In genomic region chr19:18401580-18402112, GRCh38 we compare ENCODE assay signal across 9 cellular contexts. TPM values are rescaled to one million over a fixed set of nuclear protein-coding genes. Genes with fewer than 3 reads are reported as not detected.
DNase-seq lines count a peak whose midpoint lies in the region; ATAC-seq, FAIRE-seq and TF ChIP-seq lines count a peak whose summit lies in the region.
"Had no signal": no experiment of that assay in that cellular context is flagged by ENCODE, and none has a peak within 500 bp of the region (broad histone marks: within the 10 kb centered on the region; RNA-seq: fewer than 3 reads in every experiment).

No MANE protein-coding gene starts in this region.

- H3K79me2 ChIP-seq in Loucy (ENCODE audit: insufficient read depth, low read length) = no peaks in the 10 kb centered on the region

- POLR2A ChIA-PET in activated CD8-positive, alpha-beta T cell treated with anti-CD3 and anti-CD28 coated beads, Interleukin-2, amount 10 ng/mL, durations not matched to agents 7 days and 5 days (lab: Charles Lee) = no interaction called here

- TF ChIP-seq CTCF in Loucy (conservative IDR thresholded peaks at IDR 0.05; ENCODE audit: low read length) (peak; percentile 46), transverse colon (IDR thresholded peaks at IDR 0.05) (peak; percentile 19 to 65 (median 54))

- no peak for ATAC-seq in activated CD8-positive, alpha-beta T cell treated with anti-CD3 and anti-CD28 coated beads, Interleukin-2, amount 10 ng/mL, durations not matched to agents 7 days and 5 days
- no peak for ATAC-seq in HG03521 (IDR thresholded peaks at IDR 0.05; ENCODE audit: unreplicated experiment)

- peak overlapping the region; percentile 77 to 86 (median 82) for H3K27ac ChIP-seq in transverse colon

- TF ChIP-seq POLR2A in transverse colon (IDR thresholded peaks at IDR 0.05) = peak; percentile 68

- no peaks in the 10 kb centered on the region for H3K36me3 ChIP-seq in Loucy (ENCODE audit: insufficient read depth, low read length)
- H3K36me3 ChIP-seq in transverse colon = no peaks in the 10 kb centered on the region

- H3F3A ChIP-seq in Loucy (ENCODE audit: low read depth) = no peaks in the 10 kb centered on the region

- H3K4me1 Mint-ChIP-seq in activated CD8-positive, alpha-beta T cell treated with anti-CD3 and anti-CD28 coated beads, Interleukin-2, amount 10 ng/mL, durations not matched to agents 7 days and 5 days (ENCODE audit: low read depth) = peaks cover 26% of the 10 kb centered on the region

- in situ Hi-C loops in transverse colon (cut with MboI; ENCODE audit: low pct_ligation_motif_present in 1 of 4, low pct_unique_long_range_greater_than_20kb in 1 of 4, low sequenced_read_pairs in 3 of 4) = loop anchor here in 2 of 4 donors (10.0 to 25.0 kb wide), 2 partner anchors 47 to 139 kb away; partner anchors contain the start of gene IQCN (in 1 of the 2)

- no peak for FAIRE-seq in urothelium cell line (lab: Jason Lieb, UNC)

- WGBS in transverse colon (ENCODE audit: low coverage in 1 of 2), 2 donors = 13 to 31% methylated on average over 6 to 7 of the region's 7 CpGs

- peaks cover 7% of the 10 kb centered on the region for H3K4me1 ChIP-seq in Loucy (ENCODE audit: insufficient read depth, low read length, poor library complexity, severe bottlenecking)
- peaks cover 0 to 50% (median 38%) of the 10 kb centered on the region in 4 donors for H3K4me1 ChIP-seq in transverse colon

- no peaks in the 10 kb centered on the region for H4K20me1 ChIP-seq in Loucy (ENCODE audit: insufficient read depth, low read length, poor library complexity, severe bottlenecking)

- no peak overlapping the region for H3K4me3 Mint-ChIP-seq in activated CD8-positive, alpha-beta T cell treated with anti-CD3 and anti-CD28 coated beads, Interleukin-2, amount 10 ng/mL, durations not matched to agents 7 days and 5 days
- H3K4me3 Mint-ChIP-seq: T-helper 1 cell treated with Interleukin-12 subunit alpha and Interleukin-12 subunit beta and Interleukin-4 antibody, amounts not matched to agents 30 μg/mL and 1 μg/mL, for 36 hours had no signal

- CTCF ChIA-PET in activated CD8-positive, alpha-beta T cell treated with anti-CD3 and anti-CD28 coated beads, Interleukin-2, amount 10 ng/mL, durations not matched to agents 7 days and 5 days (lab: Charles Lee) = interaction anchor here (0.7 to 2.6 kb wide), 6 partner anchors 9 to 123 kb away, joined by 3 to 13 read pairs (median 3); no protein-coding TSS in a partner anchor

- no peaks in the 10 kb centered on the region for H3K36me3 Mint-ChIP-seq in activated CD8-positive, alpha-beta T cell treated with anti-CD3 and anti-CD28 coated beads, Interleukin-2, amount 10 ng/mL, durations not matched to agents 7 days and 5 days (ENCODE audit: low read depth)

- H3K4me3 ChIP-seq in Loucy (ENCODE audit: low read length, poor library complexity, severe bottlenecking) (no peak overlapping the region), transverse colon (no peak overlapping the region)

- H3K27me3 ChIP-seq in Loucy (ENCODE audit: insufficient read depth, low read length, poor library complexity, severe bottlenecking) (no peaks in the 10 kb centered on the region), transverse colon (peaks cover 13% of the 10 kb centered on the region)

- peak overlapping the region; percentile 37; the same call in 1 of the 2 replicates for H2AFZ ChIP-seq in Loucy (ENCODE audit: low read length)

- peak overlapping the region; percentile 51 for H3K4me2 ChIP-seq in Loucy (ENCODE audit: low read depth, low read length, poor library complexity, severe bottlenecking)

- H3K27me3 Mint-ChIP-seq in activated CD8-positive, alpha-beta T cell treated with anti-CD3 and anti-CD28 coated beads, Interleukin-2, amount 10 ng/mL, durations not matched to agents 7 days and 5 days (ENCODE audit: low read depth) = peaks cover 11% of the 10 kb centered on the region

- intact Hi-C loops in transverse colon (cut with DNase I; ENCODE audit: low total_unique reads) = no loop called here

- H3K9me3 ChIP-seq in Loucy (ENCODE audit: insufficient read depth, low read depth, low read length) = no peaks in the 10 kb centered on the region
- no peaks in the 10 kb centered on the region for H3K9me3 ChIP-seq in transverse colon

- DNase-seq in GF-D8 (lab: John Stamatoyannopoulos, UW) (peak; percentile 97), iPS-NIHi11 (ENCODE audit: low spot score) (peak; percentile 63), transverse colon (peak; percentile 85), urothelium cell line (ENCODE audit: low spot score) (no peak)
- no peak for DNase-seq in activated CD8-positive, alpha-beta T cell treated with anti-CD3 and anti-CD28 coated beads, Interleukin-2, amount 10 ng/mL, durations not matched to agents 7 days and 5 days
- DNase-seq in activated effector memory CD4-positive, alpha-beta T cell treated with Interleukin-2 at 50 U/mL for 16 hours = no peak

- H3K9me3 Mint-ChIP-seq in activated CD8-positive, alpha-beta T cell treated with anti-CD3 and anti-CD28 coated beads, Interleukin-2, amount 10 ng/mL, durations not matched to agents 7 days and 5 days (ENCODE audit: insufficient read depth) = no peaks in the 10 kb centered on the region
- H3K9me3 Mint-ChIP-seq: T-helper 1 cell treated with Interleukin-12 subunit alpha and Interleukin-12 subunit beta and Interleukin-4 antibody, amounts not matched to agents 30 μg/mL and 1 μg/mL, for 36 hours had no signal

- no peaks in the 10 kb centered on the region for H3K9me2 ChIP-seq in Loucy (replicated peaks; ENCODE audit: low read depth, low read length)

- peak overlapping the region; percentile 51 for H3K9ac ChIP-seq in Loucy (ENCODE audit: low read depth, low read length, poor library complexity, severe bottlenecking)

- peak overlapping the region; percentile 73 for H3K27ac Mint-ChIP-seq in activated CD8-positive, alpha-beta T cell treated with anti-CD3 and anti-CD28 coated beads, Interleukin-2, amount 10 ng/mL, durations not matched to agents 7 days and 5 days
- H3K27ac Mint-ChIP-seq: T-helper 1 cell treated with Interleukin-12 subunit alpha and Interleukin-12 subunit beta and Interleukin-4 antibody, amounts not matched to agents 30 μg/mL and 1 μg/mL, for 36 hours had no signal

- no peak for TF ChIP-seq EP300 in transverse colon (IDR thresholded peaks at IDR 0.05; ENCODE audit: low read depth)

RNA-seq across cellular contexts. Expression of gene LRRC25, which starts 4.2 kb away (rescaled TPM):
- total RNA-seq in activated CD8-positive, alpha-beta T cell treated with anti-CD3 and anti-CD28 coated beads, Interleukin-2, amount 10 ng/mL, durations not matched to agents 7 days and 5 days = under 1 TPM; 0.53 to 0.68 TPM
- 1 to 10 TPM in 3 of 4 donors, not detected in 1; 3.3 to 4.9 (median 4.1) TPM for total RNA-seq in transverse colon

RNA-seq across cellular contexts. Expression of gene GDF15, which starts 15.7 kb away (rescaled TPM):
- not detected for total RNA-seq in activated CD8-positive, alpha-beta T cell treated with anti-CD3 and anti-CD28 coated beads, Interleukin-2, amount 10 ng/mL, durations not matched to agents 7 days and 5 days
- 10 to 100 TPM; 36.3 to 77.0 (median 58.9) TPM for total RNA-seq in transverse colon

RNA-seq across cellular contexts. Expression of gene SSBP4, which starts 17.6 kb away (rescaled TPM):
- 100 to 1,000 TPM; 198 to 204 TPM for total RNA-seq in activated CD8-positive, alpha-beta T cell treated with anti-CD3 and anti-CD28 coated beads, Interleukin-2, amount 10 ng/mL, durations not matched to agents 7 days and 5 days
- total RNA-seq in transverse colon = 10 to 100 TPM in 3 of 4 donors, 1 to 10 TPM in 1; 9.4 to 40.4 (median 32.2) TPM

RNA-seq across cellular contexts. Expression of gene ISYNA1, which starts 36.3 kb away (rescaled TPM):
- 10 to 100 TPM; 26.7 to 33.5 TPM for total RNA-seq in activated CD8-positive, alpha-beta T cell treated with anti-CD3 and anti-CD28 coated beads, Interleukin-2, amount 10 ng/mL, durations not matched to agents 7 days and 5 days
- total RNA-seq in transverse colon = 10 to 100 TPM in 2 of 4 donors, 1 to 10 TPM in 2; 3.0 to 15.1 (median 8.8) TPM

Comparison
In these comparisons a context has a peak if more than half of its experiments do, and no peak if none do; other contexts are left out.
1. DNase-seq: peak in GF-D8 (single experiment), iPS-NIHi11 (single experiment) and transverse colon (single experiment); none in activated CD8-positive, alpha-beta T cell treated with anti-CD3 and anti-CD28 coated beads, Interleukin-2, amount 10 ng/mL, durations not matched to agents 7 days and 5 days (single experiment), urothelium cell line (single experiment) and activated effector memory CD4-positive, alpha-beta T cell treated with Interleukin-2 at 50 U/mL for 16 hours (single experiment).
2. RNA of gene GDF15, which starts 15.7 kb away (total RNA-seq): 36.3 to 77.0 TPM in transverse colon; not detected in activated CD8-positive, alpha-beta T cell treated with anti-CD3 and anti-CD28 coated beads, Interleukin-2, amount 10 ng/mL, durations not matched to agents 7 days and 5 days; every median in the first group is over 10 times any median in the second.
3. RNA of gene SSBP4, which starts 17.6 kb away (total RNA-seq): 198 to 204 TPM in activated CD8-positive, alpha-beta T cell treated with anti-CD3 and anti-CD28 coated beads, Interleukin-2, amount 10 ng/mL, durations not matched to agents 7 days and 5 days; 9.4 to 40.4 TPM in transverse colon; every median in the first group is over 4 times any median in the second.